Comparison of ENCODE assay signal across 26 cellular contexts in genomic region chr4:79272761-79273160, GRCh38. TPM values are rescaled to one million over a fixed set of nuclear protein-coding genes. Genes with fewer than 3 reads are reported as not detected.
"Had no signal": no experiment of that assay in that cellular context is flagged by ENCODE, and none has a peak within 500 bp of the region (broad histone marks: within the 10 kb centered on the region; RNA-seq: fewer than 3 reads in every experiment).

No MANE protein-coding gene starts in this region.

- H3K4me1 ChIP-seq: psoas muscle, spleen, testis, upper lobe of left lung had no signal

- H3K4me3 ChIP-seq: lung, ovary, psoas muscle, sigmoid colon, skin epidermis, spleen, testis, tibial artery, upper lobe of left lung had no signal

- H3K36me3 ChIP-seq: ovary, sigmoid colon, spleen, tibial artery, upper lobe of left lung had no signal

- ATAC-seq: effector memory CD8-positive, alpha-beta T cell; left lobe of liver; naive thymus-derived CD4-positive, alpha-beta T cell; psoas muscle; right cardiac atrium; stimulated activated memory B cell treated with anti-CD40 and anti-IgM and Interleukin-4, amounts not matched to agents 10 μg/mL and 1 μg/mL and 100 μg/mL, for 72 hours; stimulated activated naive CD8-positive, alpha-beta T cell treated with anti-CD3 and anti-CD28 coated beads, Interleukin-15, Interleukin-2, amounts not matched to agents 100 U/mL and 50 U/mL, for 24 hours had no signal

- H3K9me3 ChIP-seq: ovary, psoas muscle, sigmoid colon, spleen, testis, tibial artery, upper lobe of left lung had no signal

- H3K27ac ChIP-seq: ovary, psoas muscle, sigmoid colon, skin epidermis, spleen, testis, tibial artery, upper lobe of left lung had no signal

- H3K27me3 ChIP-seq: ovary, sigmoid colon, spleen, testis, tibial artery, upper lobe of left lung had no signal

- DNase-seq: cortex of kidney; effector memory CD8-positive, alpha-beta T cell; hypothalamus; kidney; mesenchymal stem cell; midbrain; naive thymus-derived CD4-positive, alpha-beta T cell; occipital lobe; ovary; posterior cingulate gyrus; psoas muscle; right cardiac atrium; sigmoid colon; spleen; stimulated activated CD4-positive, alpha-beta T cell treated with anti-CD3 and anti-CD28 coated beads, Interleukin-4, amount 100 ng/mL, for 4 hours; stimulated activated naive CD8-positive, alpha-beta T cell treated with anti-CD3 and anti-CD28 coated beads, Interleukin-15, Interleukin-2, amounts not matched to agents 100 U/mL and 50 U/mL, for 24 hours; substantia nigra; testis; tibial artery; upper lobe of left lung had no signal

RNA-seq across cellular contexts. Expression of gene NAA11, which starts 53.1 kb away (rescaled TPM):
- polyA plus RNA-seq: esophagus; liver; lung; naive thymus-derived CD4-positive, alpha-beta T cell; ovary; psoas muscle; right cardiac atrium; sigmoid colon; spleen had no signal
